In genomic region chr10:48400129-48400849, GRCh38 we compare ENCODE assay signal across 15 cellular contexts.
A peak's percentile ranks its signal among the peaks of the same experiment; 100 is the strongest.
DNase-seq lines count a peak whose midpoint lies in the region; ATAC-seq, FAIRE-seq and TF ChIP-seq lines count a peak whose summit lies in the region.
"Had no signal": no experiment of that assay in that cellular context is flagged by ENCODE, and none has a peak within 500 bp of the region (broad histone marks: within the 10 kb centered on the region; RNA-seq: fewer than 3 reads in every experiment).

No MANE protein-coding gene starts in this region.

- POLR2A ChIA-PET in activated CD4-positive, alpha-beta memory T cell treated with anti-CD3 and anti-CD28 coated beads for 36 hours (lab: Charles Lee) = no interaction called here

- H3K79me2 ChIP-seq in parathyroid adenoma = peaks cover 17% of the 10 kb centered on the region

- no peaks in the 10 kb centered on the region for H3K27me3 ChIP-seq in parathyroid adenoma (ENCODE audit: control insufficient read depth, insufficient read depth, low read length)

- intact Hi-C loops in activated CD4-positive, alpha-beta memory T cell treated with anti-CD3 and anti-CD28 coated beads for 36 hours (cut with micrococcal nuclease) = no loop called here

- no peak overlapping the region for H3K4me2 ChIP-seq in parathyroid adenoma (ENCODE audit: low read length)

- DNase-seq in GM12891 (ENCODE audit: insufficient read length, low spot score) (no peak), M059J (ENCODE audit: low read depth) (peak; percentile 85), NCI-H1694 treated with DMSO at 0.1 percent for 48 hours (lab: John Stamatoyannopoulos, UW) (no peak)
- no peak for DNase-seq in activated CD4-positive, alpha-beta memory T cell treated with anti-CD3 and anti-CD28 coated beads for 36 hours
- DNase-seq: activated CD8-positive, alpha-beta memory T cell treated with anti-CD3 and anti-CD28 coated beads for 24 hours; activated naive CD4-positive, alpha-beta T cell treated with anti-CD3 and anti-CD28 coated beads, Interleukin-2, amount 10 ng/mL, durations not matched to agents 7 days and 5 days; effector CD8-positive, alpha-beta T cell; hippocampal formation; NCI-H1092; NCI-H510A treated with DMSO at 0.1 percent for 48 hours had no signal

- no peak for ATAC-seq in GM19035 (IDR thresholded peaks at IDR 0.05; ENCODE audit: unreplicated experiment)
- ATAC-seq in GM18502 (IDR thresholded peaks at IDR 0.05; ENCODE audit: poor library complexity, unreplicated experiment) = no peak

- FAIRE-seq in GM12891 (lab: Jason Lieb, UNC) = peak; percentile 13
- FAIRE-seq in endometrium (lab: Jason Lieb, UNC) = peak; percentile 65

- H3K36me3 Mint-ChIP-seq in activated CD4-positive, alpha-beta memory T cell treated with anti-CD3 and anti-CD28 coated beads for 36 hours = peaks cover 3% of the 10 kb centered on the region

- H3K27me3 Mint-ChIP-seq in activated CD4-positive, alpha-beta memory T cell treated with anti-CD3 and anti-CD28 coated beads for 36 hours = no peaks in the 10 kb centered on the region
- H3K27me3 Mint-ChIP-seq: activated naive CD4-positive, alpha-beta T cell treated with anti-CD3 and anti-CD28 coated beads, Interleukin-2, amount 10 ng/mL, durations not matched to agents 7 days and 5 days had no signal

- peak overlapping the region; percentile 97 for H3K27ac ChIP-seq in parathyroid adenoma
- H3K27ac ChIP-seq: RWPE1 had no signal

- no peak for TF ChIP-seq POLR2A in GM12891 (IDR thresholded peaks at IDR 0.05; ENCODE audit: low read depth, low read length)

- no peak overlapping the region for H3K4me3 Mint-ChIP-seq in activated CD4-positive, alpha-beta memory T cell treated with anti-CD3 and anti-CD28 coated beads for 36 hours
- H3K4me3 Mint-ChIP-seq: activated naive CD4-positive, alpha-beta T cell treated with anti-CD3 and anti-CD28 coated beads, Interleukin-2, amount 10 ng/mL, durations not matched to agents 7 days and 5 days had no signal

- H2AFZ ChIP-seq in parathyroid adenoma = peak overlapping the region; percentile 54

- peaks cover 14% of the 10 kb centered on the region for H3K4me1 Mint-ChIP-seq in activated CD4-positive, alpha-beta memory T cell treated with anti-CD3 and anti-CD28 coated beads for 36 hours (ENCODE audit: low read depth)
- H3K4me1 Mint-ChIP-seq: activated naive CD4-positive, alpha-beta T cell treated with anti-CD3 and anti-CD28 coated beads, Interleukin-2, amount 10 ng/mL, durations not matched to agents 7 days and 5 days had no signal

- H3K9ac ChIP-seq in parathyroid adenoma = no peak overlapping the region

- H3K36me3 ChIP-seq in parathyroid adenoma (ENCODE audit: control insufficient read depth, insufficient read depth, low read length) = no peaks in the 10 kb centered on the region

- H3K9me3 Mint-ChIP-seq in activated CD4-positive, alpha-beta memory T cell treated with anti-CD3 and anti-CD28 coated beads for 36 hours = no peaks in the 10 kb centered on the region
- H3K9me3 Mint-ChIP-seq: activated naive CD4-positive, alpha-beta T cell treated with anti-CD3 and anti-CD28 coated beads, Interleukin-2, amount 10 ng/mL, durations not matched to agents 7 days and 5 days had no signal

- H3K4me3 ChIP-seq in parathyroid adenoma (ENCODE audit: low read depth, low read length) = no peak overlapping the region

- H3K4me1 ChIP-seq in parathyroid adenoma = peaks cover 36% of the 10 kb centered on the region

- no peak overlapping the region for H3K27ac Mint-ChIP-seq in activated CD4-positive, alpha-beta memory T cell treated with anti-CD3 and anti-CD28 coated beads for 36 hours
- H3K27ac Mint-ChIP-seq: activated naive CD4-positive, alpha-beta T cell treated with anti-CD3 and anti-CD28 coated beads, Interleukin-2, amount 10 ng/mL, durations not matched to agents 7 days and 5 days had no signal

- no peaks in the 10 kb centered on the region for H3K9me3 ChIP-seq in parathyroid adenoma (ENCODE audit: control insufficient read depth, low read length)

- TF ChIP-seq CTCF in parathyroid adenoma (IDR thresholded peaks at IDR 0.05) = no peak

- CTCF ChIA-PET in activated CD4-positive, alpha-beta memory T cell treated with anti-CD3 and anti-CD28 coated beads for 36 hours (lab: Charles Lee) = no interaction called here

TF ChIP-seq in GM12891, 5 proteins besides CTCF, POLR2A, EP300 and RAD21:
- TF ChIP-seq POU2F2 (IDR thresholded peaks at IDR 0.05; ENCODE audit: low read depth, low read length) = no peak
- TF ChIP-seq TAF1 (IDR thresholded peaks at IDR 0.05; ENCODE audit: low read depth, low read length) = no peak
- no peak for TF ChIP-seq SPI1 (IDR thresholded peaks at IDR 0.05; ENCODE audit: low read depth, low read length)
- TF ChIP-seq POLR2AphosphoS5 (IDR thresholded peaks at IDR 0.05; ENCODE audit: low read depth, low read length) = no peak
- no peak for TF ChIP-seq PAX5 (IDR thresholded peaks at IDR 0.05; ENCODE audit: insufficient read depth, low read length, severe bottlenecking)
